Comparison of ENCODE assay signal across 1 cellular context in the genomic region with DNA sequence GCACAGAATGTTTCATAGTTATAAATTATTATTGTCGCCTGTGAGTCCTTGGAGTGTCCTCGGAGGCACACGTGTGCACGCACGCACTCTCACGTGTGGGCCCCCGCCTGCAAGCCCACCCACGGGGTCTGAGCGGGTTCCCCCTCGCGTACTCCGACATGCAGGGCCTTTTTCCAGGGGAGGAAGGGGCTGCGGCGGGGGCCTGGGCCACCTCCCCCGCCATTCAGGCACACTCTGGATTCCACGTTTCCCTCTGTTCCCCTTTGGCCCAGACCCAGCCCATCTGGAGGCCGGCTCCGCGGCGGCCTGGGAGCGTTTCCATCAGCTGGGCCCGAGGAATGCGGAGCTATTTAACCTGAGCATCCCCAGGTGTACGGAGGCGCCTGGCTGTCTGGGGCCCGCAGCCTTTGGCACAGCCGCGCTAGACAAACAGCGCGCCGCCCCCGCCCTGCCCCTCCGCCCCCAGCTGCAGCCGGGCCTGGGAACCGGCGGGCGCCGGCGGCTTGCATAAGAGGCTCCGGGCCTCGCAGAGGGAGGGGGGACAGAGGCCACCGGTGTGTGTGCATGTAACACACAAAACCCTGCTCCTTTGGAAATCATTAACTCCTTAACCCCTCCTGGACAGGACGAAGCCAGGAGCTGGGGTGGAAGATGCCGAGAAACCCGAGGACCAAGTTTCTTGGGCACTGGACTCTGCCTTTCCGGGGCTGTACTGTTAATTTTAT.
TF ChIP-seq lines count a peak whose summit lies in the region.

No MANE protein-coding gene starts in this region.

TF ChIP-seq in HepG2, 621 proteins besides CTCF, POLR2A, EP300 and RAD21 (continued from another document and continues in another):
- TF ChIP-seq, protein P1, sequence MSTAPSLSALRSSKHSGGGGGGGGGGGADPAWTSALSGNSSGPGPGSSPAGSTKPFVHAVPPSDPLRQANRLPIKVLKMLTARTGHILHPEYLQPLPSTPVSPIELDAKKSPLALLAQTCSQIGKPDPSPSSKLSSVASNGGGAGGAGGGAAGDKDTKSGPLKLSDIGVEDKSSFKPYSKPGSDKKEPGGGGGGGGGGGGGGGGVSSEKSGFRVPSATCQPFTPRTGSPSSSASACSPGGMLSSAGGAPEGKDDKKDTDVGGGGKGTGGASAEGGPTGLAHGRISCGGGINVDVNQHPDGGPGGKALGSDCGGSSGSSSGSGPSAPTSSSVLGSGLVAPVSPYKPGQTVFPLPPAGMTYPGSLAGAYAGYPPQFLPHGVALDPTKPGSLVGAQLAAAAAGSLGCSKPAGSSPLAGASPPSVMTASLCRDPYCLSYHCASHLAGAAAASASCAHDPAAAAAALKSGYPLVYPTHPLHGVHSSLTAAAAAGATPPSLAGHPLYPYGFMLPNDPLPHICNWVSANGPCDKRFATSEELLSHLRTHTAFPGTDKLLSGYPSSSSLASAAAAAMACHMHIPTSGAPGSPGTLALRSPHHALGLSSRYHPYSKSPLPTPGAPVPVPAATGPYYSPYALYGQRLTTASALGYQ (CRISPR knock-in tag; IDR thresholded peaks at IDR 0.05) = peak; percentile 100
- TF ChIP-seq HOXA3 (CRISPR knock-in tag; IDR thresholded peaks at IDR 0.05) = peak; percentile 99
- TF ChIP-seq TBX2 (CRISPR knock-in tag; IDR thresholded peaks at IDR 0.05; ENCODE audit: borderline replicate concordance) = peak; percentile 100
- TF ChIP-seq, protein P2, sequence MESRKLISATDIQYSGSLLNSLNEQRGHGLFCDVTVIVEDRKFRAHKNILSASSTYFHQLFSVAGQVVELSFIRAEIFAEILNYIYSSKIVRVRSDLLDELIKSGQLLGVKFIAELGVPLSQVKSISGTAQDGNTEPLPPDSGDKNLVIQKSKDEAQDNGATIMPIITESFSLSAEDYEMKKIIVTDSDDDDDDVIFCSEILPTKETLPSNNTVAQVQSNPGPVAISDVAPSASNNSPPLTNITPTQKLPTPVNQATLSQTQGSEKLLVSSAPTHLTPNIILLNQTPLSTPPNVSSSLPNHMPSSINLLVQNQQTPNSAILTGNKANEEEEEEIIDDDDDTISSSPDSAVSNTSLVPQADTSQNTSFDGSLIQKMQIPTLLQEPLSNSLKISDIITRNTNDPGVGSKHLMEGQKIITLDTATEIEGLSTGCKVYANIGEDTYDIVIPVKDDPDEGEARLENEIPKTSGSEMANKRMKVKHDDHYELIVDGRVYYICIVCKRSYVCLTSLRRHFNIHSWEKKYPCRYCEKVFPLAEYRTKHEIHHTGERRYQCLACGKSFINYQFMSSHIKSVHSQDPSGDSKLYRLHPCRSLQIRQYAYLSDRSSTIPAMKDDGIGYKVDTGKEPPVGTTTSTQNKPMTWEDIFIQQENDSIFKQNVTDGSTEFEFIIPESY (CRISPR knock-in tag; IDR thresholded peaks at IDR 0.05) = peak; percentile 95
- TF ChIP-seq TAF15 (IDR thresholded peaks at IDR 0.05; ENCODE audit: low read depth, low read length, poor library complexity, severe bottlenecking) = peak; percentile 100
- TF ChIP-seq HNRNPL (IDR thresholded peaks at IDR 0.05; ENCODE audit: low read depth, low read length) = peak; percentile 96
- TF ChIP-seq SAFB2 (CRISPR knock-in tag; IDR thresholded peaks at IDR 0.05; ENCODE audit: borderline replicate concordance, low read depth) = peak; percentile 89; the same call in 1 of the 2 replicates
- TF ChIP-seq ZNF260 (CRISPR knock-in tag; IDR thresholded peaks at IDR 0.05; ENCODE audit: borderline replicate concordance, low read depth) = no peak
- TF ChIP-seq HNRNPH1 (optimal IDR thresholded peaks at IDR 0.05; ENCODE audit: low read depth, low read length) = peak; percentile 42
- peak; percentile 99 for TF ChIP-seq ZBTB20 (CRISPR knock-in tag; IDR thresholded peaks at IDR 0.05; ENCODE audit: borderline replicate concordance, low read depth)
- peak; percentile 96; the same call in 1 of the 2 replicates for TF ChIP-seq ZNF235 (CRISPR knock-in tag; IDR thresholded peaks at IDR 0.05; ENCODE audit: borderline replicate concordance)
- peak; percentile 99 for TF ChIP-seq ZNF33B (CRISPR knock-in tag; IDR thresholded peaks at IDR 0.05)
- no peak for TF ChIP-seq SUZ12 (IDR thresholded peaks at IDR 0.05; ENCODE audit: low read depth, low read length)
- peak; percentile 86; the same call in 1 of the 2 replicates for TF ChIP-seq ELK4 (CRISPR knock-in tag; IDR thresholded peaks at IDR 0.05; ENCODE audit: borderline replicate concordance)
- peak; percentile 78 for TF ChIP-seq CREBL2 (CRISPR knock-in tag; IDR thresholded peaks at IDR 0.05; ENCODE audit: borderline replicate concordance)
- TF ChIP-seq TARDBP (CRISPR knock-in tag; IDR thresholded peaks at IDR 0.05) = peak; percentile 100
- peak; percentile 99 for TF ChIP-seq THRA (CRISPR knock-in tag; IDR thresholded peaks at IDR 0.05; ENCODE audit: borderline replicate concordance)
- TF ChIP-seq ZBTB21 (CRISPR knock-in tag; IDR thresholded peaks at IDR 0.05) = peak; percentile 77; the same call in 1 of the 2 replicates
- peak; percentile 98 for TF ChIP-seq ZNF501 (CRISPR knock-in tag; IDR thresholded peaks at IDR 0.05)
- no peak for TF ChIP-seq MTF2 (CRISPR knock-in tag; IDR thresholded peaks at IDR 0.05; ENCODE audit: borderline replicate concordance)
- peak; percentile 100 for TF ChIP-seq SKIL (CRISPR knock-in tag; IDR thresholded peaks at IDR 0.05; ENCODE audit: borderline replicate concordance)
- TF ChIP-seq DR1 (CRISPR knock-in tag; IDR thresholded peaks at IDR 0.05) = peak; percentile 97; the same call in 1 of the 2 replicates
- TF ChIP-seq CAMTA2 (CRISPR knock-in tag; IDR thresholded peaks at IDR 0.05; ENCODE audit: borderline replicate concordance) = peak; percentile 94
- peak; percentile 99 for TF ChIP-seq FOXP4 (CRISPR knock-in tag; IDR thresholded peaks at IDR 0.05)
- no peak for TF ChIP-seq ZNF207 (IDR thresholded peaks at IDR 0.05; ENCODE audit: borderline replicate concordance)
- peak; percentile 99 for TF ChIP-seq FOXK1 (CRISPR knock-in tag; IDR thresholded peaks at IDR 0.05; ENCODE audit: borderline replicate concordance, low read depth)
- peak; percentile 98 for TF ChIP-seq BRF2 (CRISPR knock-in tag; IDR thresholded peaks at IDR 0.05)
- peak; percentile 97 for TF ChIP-seq ZNF224 (CRISPR knock-in tag; IDR thresholded peaks at IDR 0.05)
- TF ChIP-seq ZBTB8A (CRISPR knock-in tag; IDR thresholded peaks at IDR 0.05; ENCODE audit: borderline replicate concordance, low read depth) = peak; percentile 97
- no peak for TF ChIP-seq MTA3 (CRISPR knock-in tag; IDR thresholded peaks at IDR 0.05)
- TF ChIP-seq XRCC5 (optimal IDR thresholded peaks at IDR 0.05; ENCODE audit: low read length) = peak; percentile 99
- TF ChIP-seq ZNF510 (CRISPR knock-in tag; IDR thresholded peaks at IDR 0.05; ENCODE audit: low read depth) = peak; percentile 77; the same call in 1 of the 2 replicates
- peak; percentile 99 for TF ChIP-seq ELF3 (CRISPR knock-in tag; IDR thresholded peaks at IDR 0.05)
- TF ChIP-seq RERE (CRISPR knock-in tag; IDR thresholded peaks at IDR 0.05; ENCODE audit: low read depth) = peak; percentile 98
